ENCODE assay signal across 32 cellular contexts in genomic region chr6:146620655-146621054, GRCh38. TPM values are rescaled to one million over a fixed set of nuclear protein-coding genes. Genes with fewer than 3 reads are reported as not detected.
DNase-seq lines count a peak whose midpoint lies in the region; TF ChIP-seq lines count a peak whose summit lies in the region.
"Had no signal": no experiment of that assay in that cellular context is flagged by ENCODE, and none has a peak within 500 bp of the region (broad histone marks: within the 10 kb centered on the region; RNA-seq: fewer than 3 reads in every experiment).

No MANE protein-coding gene starts in this region.

- no peak overlapping the region for H3K4me2 ChIP-seq in smooth muscle cell
- H3K4me2 ChIP-seq: hepatocyte, SK-N-SH had no signal

- H3K4me1 ChIP-seq in smooth muscle cell (ENCODE audit: low read depth), result no peaks in the 10 kb centered on the region
- no peaks in the 10 kb centered on the region for H3K4me1 ChIP-seq in colonic mucosa
- H3K4me1 ChIP-seq: gastrocnemius medialis, parathyroid adenoma, right atrium auricular region, suprapubic skin had no signal

- no peaks in the 10 kb centered on the region for H4K20me1 ChIP-seq in smooth muscle cell (ENCODE audit: low read depth)

- TF ChIP-seq CTCF in NB4 (IDR thresholded peaks at IDR 0.05; ENCODE audit: low read depth, low read length), result no peak
- TF ChIP-seq CTCF in epithelial cell of esophagus (IDR thresholded peaks at IDR 0.05; ENCODE audit: insufficient read depth, low read depth, low read length, missing control alignments), result no peak
- no peak for TF ChIP-seq CTCF in smooth muscle cell (IDR thresholded peaks at IDR 0.05; ENCODE audit: borderline replicate concordance, insufficient read depth, poor library complexity, severe bottlenecking)
- TF ChIP-seq CTCF in colonic mucosa (IDR thresholded peaks at IDR 0.05), result no peak

- no peak overlapping the region for H2AFZ ChIP-seq in smooth muscle cell (ENCODE audit: low read depth)
- H2AFZ ChIP-seq: hepatocyte, parathyroid adenoma had no signal

- H3K27ac ChIP-seq in smooth muscle cell (ENCODE audit: low read depth) (peak overlapping the region; percentile 16), colonic mucosa (no peak overlapping the region)
- H3K27ac ChIP-seq: gastrocnemius medialis, hepatocyte, parathyroid adenoma, right atrium auricular region, suprapubic skin, WERI-Rb-1 had no signal

- H3K9ac ChIP-seq in smooth muscle cell (ENCODE audit: low read depth) (no peak overlapping the region), colonic mucosa (ENCODE audit: low read depth in 2 of 2, low read length in 2 of 2) (no peak overlapping the region)
- H3K9ac ChIP-seq: parathyroid adenoma, SK-N-SH had no signal

- no peaks in the 10 kb centered on the region for H3K79me2 ChIP-seq in smooth muscle cell (ENCODE audit: low read depth)
- H3K79me2 ChIP-seq: hepatocyte, parathyroid adenoma had no signal

- H3F3A ChIP-seq in smooth muscle cell (ENCODE audit: low read depth), result no peaks in the 10 kb centered on the region

- H3K27me3 ChIP-seq in smooth muscle cell (ENCODE audit: low read depth) (no peaks in the 10 kb centered on the region), colonic mucosa (no peaks in the 10 kb centered on the region)
- H3K27me3 ChIP-seq: gastrocnemius medialis, hepatocyte, right atrium auricular region, suprapubic skin had no signal

- WGBS in smooth muscle cell (ENCODE audit: low lambda C conversion rate), result 81% methylated on average over 2 of the region's 2 CpGs

- intact Hi-C loops in colonic mucosa (cut with DNase I), result no loop called here

- H3K9me3 ChIP-seq in smooth muscle cell (replicated peaks; ENCODE audit: low read depth) (no peaks in the 10 kb centered on the region), colonic mucosa (no peaks in the 10 kb centered on the region)
- H3K9me3 ChIP-seq: gastrocnemius medialis, SK-N-SH had no signal

- H3K36me3 ChIP-seq in smooth muscle cell (ENCODE audit: low read depth) (peaks cover 12% of the 10 kb centered on the region), colonic mucosa (no peaks in the 10 kb centered on the region)
- H3K36me3 ChIP-seq: gastrocnemius medialis, right atrium auricular region, suprapubic skin, WERI-Rb-1 had no signal

- no peak overlapping the region for H3K4me3 ChIP-seq in NB4 (ENCODE audit: low read depth, low read length)
- no peak overlapping the region for H3K4me3 ChIP-seq in epithelial cell of esophagus (ENCODE audit: low read length)
- H3K4me3 ChIP-seq in smooth muscle cell, result no peak overlapping the region
- H3K4me3 ChIP-seq in colonic mucosa, result no peak overlapping the region
- H3K4me3 ChIP-seq: gastrocnemius medialis, hepatocyte, right atrium auricular region, suprapubic skin had no signal

- peak; percentile 12 for DNase-seq in HCEC 1CT
- peak; percentile 60 for DNase-seq in NB4 (ENCODE audit: low read depth)
- DNase-seq in epithelial cell of esophagus (ENCODE audit: low read depth), result peak; percentile 9
- DNase-seq in smooth muscle cell (lab: John Stamatoyannopoulos, UW; ENCODE audit: unreplicated experiment), result no peak
- no peak for DNase-seq in DMS114 treated with DMSO at 0.1 percent for 48 hours (lab: John Stamatoyannopoulos, UW; ENCODE audit: unreplicated experiment)
- no peak for DNase-seq in colonic mucosa
- no peak for DNase-seq in SHP77 (lab: John Stamatoyannopoulos, UW)
- DNase-seq: activated CD4-positive, alpha-beta T cell treated with anti-CD3 and anti-CD28 coated beads, Interleukin-2, amount 10 ng/mL, durations not matched to agents 24 days and 14 days; activated naive CD4-positive, alpha-beta T cell treated with anti-CD3 and anti-CD28 coated beads, Interleukin-2, amount 10 ng/mL, durations not matched to agents 7 days and 5 days; activated T-cell treated with anti-CD3 and anti-CD28 coated beads, Interleukin-2, amount 50 U/mL, for 48 hours; CD4-positive, alpha-beta memory T cell; cortex of kidney; effector memory CD8-positive, alpha-beta T cell; gastrocnemius medialis; left colon; mammary epithelial cell; NCI-H1436 treated with DMSO at 0.1 percent for 48 hours; NCI-H2107; NCI-H748 treated with DMSO at 0.1 percent for 48 hours; SK-N-SH; stimulated activated CD4-positive, alpha-beta T cell treated with anti-CD3 and anti-CD28 coated beads, Interleukin-4, amount 100 ng/mL, for 4 hours; WERI-Rb-1 had no signal

- TF ChIP-seq POLR2A in NB4 (IDR thresholded peaks at IDR 0.05; ENCODE audit: extremely low read depth, insufficient read length), result no peak

RNA-seq across cellular contexts. Expression of gene ADGB, which starts 21.9 kb away (rescaled TPM):
- total RNA-seq in smooth muscle cell (1.1 and 1.5 TPM in 2 replicates), colonic mucosa (under 1 TPM; 0.57 to 0.72 TPM)
- 1.6 and 3.1 TPM in 2 replicates for polyA plus RNA-seq in smooth muscle cell
- total RNA-seq: activated CD4-positive, alpha-beta T cell treated with anti-CD3 and anti-CD28 coated beads, Interleukin-2, amount 10 ng/mL, durations not matched to agents 24 days and 14 days; CD4-positive, alpha-beta memory T cell; gastrocnemius medialis; H1; mammary epithelial cell; OCI-LY7; right atrium auricular region; ureter had no signal
- polyA plus RNA-seq: CD4-positive, alpha-beta memory T cell; esophagus; H1; hepatocyte; IgD-negative memory B cell; mammary epithelial cell; neural cell; SK-N-SH had no signal

Comparison
In these comparisons a context has a peak if more than half of its experiments do, and no peak if none do; other contexts are left out.
1. DNase-seq: peak in HCEC 1CT (single experiment), NB4 (single experiment) and epithelial cell of esophagus (single experiment); none in smooth muscle cell (single experiment), DMS114 treated with DMSO at 0.1 percent for 48 hours (single experiment), colonic mucosa (single experiment) and SHP77 (0 of 2).